21 cellular contexts compared by ENCODE assay signal in genomic region chr20:49614338-49615050, GRCh38. TPM values are rescaled to one million over a fixed set of nuclear protein-coding genes. Genes with fewer than 3 reads are reported as not detected.
DNase-seq lines count a peak whose midpoint lies in the region; ATAC-seq and TF ChIP-seq lines count a peak whose summit lies in the region.
"Had no signal": no experiment of that assay in that cellular context is flagged by ENCODE, and none has a peak within 500 bp of the region (broad histone marks: within the 10 kb centered on the region; RNA-seq: fewer than 3 reads in every experiment).

No MANE protein-coding gene starts in this region.

- ATAC-seq in Panc1 (no peak), GM18861 (IDR thresholded peaks at IDR 0.05; ENCODE audit: unreplicated experiment) (no peak), HG03439 (IDR thresholded peaks at IDR 0.05; ENCODE audit: unreplicated experiment) (no peak)
- ATAC-seq in stimulated activated memory B cell treated with anti-CD40 and anti-IgM and Interleukin-4, amounts not matched to agents 10 μg/mL and 1 μg/mL and 100 μg/mL, for 72 hours, result no peak
- ATAC-seq: K562, PC-3 had no signal

- peak overlapping the region; percentile 61 for H3K27ac ChIP-seq in Panc1 (ENCODE audit: low read length)
- H3K27ac ChIP-seq in neural progenitor cell, result no peak overlapping the region
- H3K27ac ChIP-seq: HL-60, SK-N-MC had no signal

- H3K4me1 ChIP-seq in Panc1 (ENCODE audit: control insufficient read depth, insufficient read depth, low read length), result peaks cover 9% of the 10 kb centered on the region; the same call in 1 of the 2 replicates
- H3K4me1 ChIP-seq in neural progenitor cell, result no peaks in the 10 kb centered on the region

- no peaks in the 10 kb centered on the region for H3K27me3 ChIP-seq in Panc1 (ENCODE audit: control insufficient read depth, insufficient read depth, low read length)
- no peaks in the 10 kb centered on the region for H3K27me3 ChIP-seq in neural progenitor cell
- H3K27me3 ChIP-seq: BLaER1 treated with 17β-estradiol and CSF1 and Interleukin-3, amounts not matched to agents 10 nM and 100 nM had no signal

- POLR2A ChIA-PET in Panc1 (lab: Charles Lee), result no interaction called here

- no peaks in the 10 kb centered on the region for H3K27me3 Mint-ChIP-seq in T-helper 1 cell treated with Interleukin-12 subunit alpha and Interleukin-12 subunit beta and Interleukin-4 antibody, amounts not matched to agents 30 μg/mL and 1 μg/mL, for 36 hours (ENCODE audit: low read depth)
- peaks cover 15% of the 10 kb centered on the region for H3K27me3 Mint-ChIP-seq in neural progenitor cell (ENCODE audit: insufficient read depth, low read depth)
- peaks cover 8% of the 10 kb centered on the region for H3K27me3 Mint-ChIP-seq in stimulated activated memory B cell treated with anti-CD40 and anti-IgM and Interleukin-4, amounts not matched to agents 10 μg/mL and 1 μg/mL and 100 μg/mL, for 72 hours

- H3K36me3 ChIP-seq in Panc1 (ENCODE audit: control insufficient read depth, insufficient read depth, low read length) (no peaks in the 10 kb centered on the region), neural progenitor cell (no peaks in the 10 kb centered on the region)
- H3K36me3 ChIP-seq: BLaER1 treated with 17β-estradiol and CSF1 and Interleukin-3, amounts not matched to agents 10 nM and 100 nM had no signal

- H3K36me3 Mint-ChIP-seq in T-helper 1 cell treated with Interleukin-12 subunit alpha and Interleukin-12 subunit beta and Interleukin-4 antibody, amounts not matched to agents 30 μg/mL and 1 μg/mL, for 36 hours (ENCODE audit: low read depth), result no peaks in the 10 kb centered on the region
- H3K36me3 Mint-ChIP-seq in neural progenitor cell, result no peaks in the 10 kb centered on the region
- H3K36me3 Mint-ChIP-seq in stimulated activated memory B cell treated with anti-CD40 and anti-IgM and Interleukin-4, amounts not matched to agents 10 μg/mL and 1 μg/mL and 100 μg/mL, for 72 hours, result no peaks in the 10 kb centered on the region

- H3K9ac ChIP-seq in neural progenitor cell, result no peak overlapping the region

- no peak for TF ChIP-seq CTCF in Panc1 (IDR thresholded peaks at IDR 0.05)
- no peak for TF ChIP-seq CTCF in neural progenitor cell (IDR thresholded peaks at IDR 0.05)

- H3K4me3 ChIP-seq in Panc1 (ENCODE audit: low read depth in 2 of 2, low read length in 2 of 2) (no peak overlapping the region), neural progenitor cell (no peak overlapping the region)
- H3K4me3 ChIP-seq: BLaER1 treated with 17β-estradiol and CSF1 and Interleukin-3, amounts not matched to agents 10 nM and 100 nM; K562; SK-N-MC had no signal

- peak overlapping the region; percentile 67 for H3K27ac Mint-ChIP-seq in T-helper 1 cell treated with Interleukin-12 subunit alpha and Interleukin-12 subunit beta and Interleukin-4 antibody, amounts not matched to agents 30 μg/mL and 1 μg/mL, for 36 hours
- H3K27ac Mint-ChIP-seq in neural progenitor cell, result peak overlapping the region; percentile 21
- H3K27ac Mint-ChIP-seq in stimulated activated memory B cell treated with anti-CD40 and anti-IgM and Interleukin-4, amounts not matched to agents 10 μg/mL and 1 μg/mL and 100 μg/mL, for 72 hours, result peak overlapping the region; percentile 0

- no peak overlapping the region for H3K4me2 ChIP-seq in neural progenitor cell

- H3K9me3 ChIP-seq in Panc1 (ENCODE audit: control insufficient read depth, insufficient read depth, low read depth, low read length), result no peaks in the 10 kb centered on the region
- no peaks in the 10 kb centered on the region for H3K9me3 ChIP-seq in neural progenitor cell (ENCODE audit: low read depth)
- H3K9me3 ChIP-seq: BLaER1 treated with 17β-estradiol and CSF1 and Interleukin-3, amounts not matched to agents 10 nM and 100 nM had no signal

- intact Hi-C loops in Panc1 (cut with micrococcal nuclease; ENCODE audit: unreplicated experiment), result loop anchor here (5.0 kb wide), 2 partner anchors 233 to 273 kb away; no protein-coding TSS in a partner anchor

- H3K4me1 Mint-ChIP-seq in T-helper 1 cell treated with Interleukin-12 subunit alpha and Interleukin-12 subunit beta and Interleukin-4 antibody, amounts not matched to agents 30 μg/mL and 1 μg/mL, for 36 hours (ENCODE audit: low read depth), result peaks cover 8% of the 10 kb centered on the region
- peaks cover 8% of the 10 kb centered on the region for H3K4me1 Mint-ChIP-seq in neural progenitor cell
- peaks cover 13% of the 10 kb centered on the region for H3K4me1 Mint-ChIP-seq in stimulated activated memory B cell treated with anti-CD40 and anti-IgM and Interleukin-4, amounts not matched to agents 10 μg/mL and 1 μg/mL and 100 μg/mL, for 72 hours

- no peaks in the 10 kb centered on the region for H3K79me2 ChIP-seq in neural progenitor cell (ENCODE audit: low read depth)

- in situ Hi-C loops in Panc1 (cut with HindIII; ENCODE audit: low pct_unique_long_range_greater_than_20kb, low sequenced_read_pairs), result no loop called here

- CTCF ChIA-PET in Panc1 (lab: Charles Lee), result interaction anchor here (0.6 to 1.4 kb wide), 2 partner anchors 232 to 287 kb away, joined by 3 to 5 read pairs; no protein-coding TSS in a partner anchor

- DNase-seq in T-helper 1 cell (no peak), Panc1 (ENCODE audit: low read depth, low spot score) (no peak), neural progenitor cell (ENCODE audit: low spot score) (no peak), HT-29 (ENCODE audit: low spot score) (no peak)
- DNase-seq: DMS153; H9; MV-4-11; NCI-H1417; NCI-H187 treated with DMSO at 0.1 percent for 48 hours; NCI-H2171; NCI-H446; NK-92 treated with Interleukin-12 subunit alpha and Interleukin-12 subunit beta, amount 100 ng/mL, for 24 hours; PC-3 had no signal

- no peaks in the 10 kb centered on the region for H4K20me1 ChIP-seq in neural progenitor cell (ENCODE audit: low read depth)
- H4K20me1 ChIP-seq: BLaER1 treated with 17β-estradiol and CSF1 and Interleukin-3, amounts not matched to agents 10 nM and 100 nM had no signal

- no peak overlapping the region for H3K4me3 Mint-ChIP-seq in T-helper 1 cell treated with Interleukin-12 subunit alpha and Interleukin-12 subunit beta and Interleukin-4 antibody, amounts not matched to agents 30 μg/mL and 1 μg/mL, for 36 hours
- H3K4me3 Mint-ChIP-seq in neural progenitor cell, result no peak overlapping the region
- H3K4me3 Mint-ChIP-seq in stimulated activated memory B cell treated with anti-CD40 and anti-IgM and Interleukin-4, amounts not matched to agents 10 μg/mL and 1 μg/mL and 100 μg/mL, for 72 hours, result no peak overlapping the region
- H3K4me3 Mint-ChIP-seq: H9 had no signal

- H2AFZ ChIP-seq in neural progenitor cell (replicated peaks), result no peak overlapping the region

- H3F3A ChIP-seq in neural progenitor cell (ENCODE audit: low read depth), result no peaks in the 10 kb centered on the region

- H3K9me3 Mint-ChIP-seq in T-helper 1 cell treated with Interleukin-12 subunit alpha and Interleukin-12 subunit beta and Interleukin-4 antibody, amounts not matched to agents 30 μg/mL and 1 μg/mL, for 36 hours, result no peaks in the 10 kb centered on the region
- no peaks in the 10 kb centered on the region for H3K9me3 Mint-ChIP-seq in neural progenitor cell
- no peaks in the 10 kb centered on the region for H3K9me3 Mint-ChIP-seq in stimulated activated memory B cell treated with anti-CD40 and anti-IgM and Interleukin-4, amounts not matched to agents 10 μg/mL and 1 μg/mL and 100 μg/mL, for 72 hours
- H3K9me3 Mint-ChIP-seq: H9 had no signal

- no TSS peak for BruUV-seq in Panc1 (replicated peaks; lab: Mats Ljungman, UMichigan)

RNA-seq across cellular contexts. Expression of gene PTGIS, which starts 46.6 kb away (rescaled TPM):
- 4.4 TPM for total RNA-seq in Panc1 (2021; ENCODE audit: unreplicated experiment)
- 8.5 TPM for polyA plus RNA-seq in Panc1 (2012; ENCODE audit: insufficient read length)
- total RNA-seq in neural progenitor cell (ENCODE audit: low replicate concordance), result 31.3 and 35.6 TPM in 2 replicates
- not detected in 2 replicates for total RNA-seq in HT-29 (2014; rRNA removed; shearing (Covaris generic))
- total RNA-seq: K562 had no signal
- polyA plus RNA-seq: K562 had no signal

Comparison
In these comparisons a context has a peak if more than half of its experiments do, and no peak if none do; other contexts are left out.
1. H3K27ac Mint-ChIP-seq: peak in every context shown above with its lines; median percentile 67 in T-helper 1 cell treated with Interleukin-12 subunit alpha and Interleukin-12 subunit beta and Interleukin-4 antibody, amounts not matched to agents 30 μg/mL and 1 μg/mL, for 36 hours; 21 in neural progenitor cell; 0 in stimulated activated memory B cell treated with anti-CD40 and anti-IgM and Interleukin-4, amounts not matched to agents 10 μg/mL and 1 μg/mL and 100 μg/mL, for 72 hours.